Comparison of ENCODE assay signal across 23 cellular contexts in genomic region chr2:116491292-116491691, GRCh38.
DNase-seq lines count a peak whose midpoint lies in the region; ATAC-seq and TF ChIP-seq lines count a peak whose summit lies in the region.
"Had no signal": no experiment of that assay in that cellular context is flagged by ENCODE, and none has a peak within 500 bp of the region (broad histone marks: within the 10 kb centered on the region; RNA-seq: fewer than 3 reads in every experiment).

No MANE protein-coding gene starts in this region.

- H3K4me2 ChIP-seq in mammary epithelial cell (ENCODE audit: insufficient read depth, low read depth, low read length): no peak overlapping the region
- H3K4me2 ChIP-seq in hepatocyte: no peak overlapping the region
- H3K4me2 ChIP-seq: SK-N-SH had no signal

- no peaks in the 10 kb centered on the region for H3K27me3 ChIP-seq in mammary epithelial cell (ENCODE audit: insufficient read depth, low read length)
- no peaks in the 10 kb centered on the region for H3K27me3 ChIP-seq in hepatocyte
- H3K27me3 ChIP-seq: BE2C had no signal

- BruUV-seq in MCF 10A (replicated peaks; lab: Mats Ljungman, UMichigan): no TSS peak
- BruUV-seq in mammary epithelial cell (replicated peaks; lab: Mats Ljungman, UMichigan): no TSS peak

- in situ Hi-C loops in mammary epithelial cell (cut with MboI; ENCODE audit: low sequenced_read_pairs in 2 of 2): no loop called here
- in situ Hi-C loops in KBM-7 (cut with MboI; ENCODE audit: low pct_unique_long_range_greater_than_20kb, low sequenced_read_pairs): no loop called here

- H3K27ac Mint-ChIP-seq in MCF 10A (ENCODE audit: low read depth, unreplicated experiment): no peak overlapping the region
- H3K27ac Mint-ChIP-seq: CD14-positive monocyte; CD8-positive, alpha-beta memory T cell had no signal

- H3K4me3 ChIP-seq in mammary epithelial cell (replicated peaks in 1 of 3; ENCODE audit: insufficient read depth in 1 of 3, low read depth in 2 of 3, low read length in 3 of 3): no peak overlapping the region
- no peak overlapping the region for H3K4me3 ChIP-seq in hepatocyte

- DNase-seq in MCF 10A (ENCODE audit: unreplicated experiment) (peak; percentile 69), mammary epithelial cell (no peak), astrocyte of the hippocampus (ENCODE audit: low read depth, low spot score) (peak; percentile 41), hepatocyte (ENCODE audit: low spot score) (peak; percentile 32), KBM-7 (no peak), NCI-H446 (lab: John Stamatoyannopoulos, UW) (no peak)
- DNase-seq: ACHN; BE2C; Calu3; CD8-positive, alpha-beta memory T cell; DMS79 treated with DMSO at 0.1 percent for 48 hours; H7; NCI-H1092; NCI-H1417 treated with DMSO at 0.1 percent for 48 hours; NCI-H187 treated with DMSO at 0.1 percent for 48 hours; NCI-H2107; NCI-H524 treated with DMSO at 0.1 percent for 48 hours; NCI-H774; SK-N-SH had no signal

- H3K27me3 Mint-ChIP-seq in MCF 10A (ENCODE audit: insufficient read depth, unreplicated experiment): no peaks in the 10 kb centered on the region
- H3K27me3 Mint-ChIP-seq: CD8-positive, alpha-beta memory T cell had no signal

- CTCF ChIA-PET in MCF 10A (lab: Yijun Ruan, JAX) (interaction anchor here (0.6 to 0.7 kb wide), 2 partner anchors 1029 to 1104 kb away, joined by 3 read pairs; no protein-coding TSS in a partner anchor), mammary epithelial cell (lab: Charles Lee; ENCODE audit: low non-redundant PET) (no interaction called here)

- WGBS in mammary epithelial cell (ENCODE audit: low coverage, missing lambda C conversion rate): 48% methylated on average over 10 of the region's 11 CpGs
- WGBS in hepatocyte (ENCODE audit: low lambda C conversion rate, missing lambda C conversion rate): 65% methylated on average over 11 of the region's 11 CpGs

- H2AFZ ChIP-seq in mammary epithelial cell (ENCODE audit: low read depth, low read length) (no peak overlapping the region), hepatocyte (no peak overlapping the region)

- POLR2A ChIA-PET in MCF 10A (lab: Yijun Ruan, JAX): interaction anchor here (0.7 to 0.8 kb wide), 2 partner anchors 342 to 481 kb away, joined by 4 read pairs; no protein-coding TSS in a partner anchor

- H3K9me3 ChIP-seq in mammary epithelial cell (replicated peaks; ENCODE audit: insufficient read depth, low read length) (peaks cover 13% of the 10 kb centered on the region), hepatocyte (ENCODE audit: low read depth) (no peaks in the 10 kb centered on the region)
- H3K9me3 ChIP-seq: BE2C, SK-N-SH had no signal

- no peaks in the 10 kb centered on the region for H3K36me3 Mint-ChIP-seq in MCF 10A (ENCODE audit: insufficient read depth, unreplicated experiment)
- H3K36me3 Mint-ChIP-seq: CD14-positive monocyte; CD8-positive, alpha-beta memory T cell had no signal

- no peak overlapping the region for H3K9ac ChIP-seq in mammary epithelial cell (ENCODE audit: insufficient read depth, low read length)
- H3K9ac ChIP-seq: SK-N-SH had no signal

- ATAC-seq in GM21619 (IDR thresholded peaks at IDR 0.05; ENCODE audit: unreplicated experiment) (no peak), HG02981 (IDR thresholded peaks at IDR 0.05; ENCODE audit: unreplicated experiment) (no peak)

- dilution Hi-C loops in mammary epithelial cell (cut with HindIII; ENCODE audit: low sequenced_read_pairs): no loop called here

- H3K9me3 Mint-ChIP-seq in MCF 10A (ENCODE audit: unreplicated experiment): peaks cover 22% of the 10 kb centered on the region

- H3K36me3 ChIP-seq in mammary epithelial cell (ENCODE audit: insufficient read depth, low read length) (no peaks in the 10 kb centered on the region), hepatocyte (replicated peaks; ENCODE audit: insufficient read depth, low read depth) (no peaks in the 10 kb centered on the region)
- H3K36me3 ChIP-seq: BE2C had no signal

- H3K79me2 ChIP-seq in mammary epithelial cell (ENCODE audit: insufficient read depth, low read length): no peaks in the 10 kb centered on the region
- no peaks in the 10 kb centered on the region for H3K79me2 ChIP-seq in hepatocyte

- H4K20me1 ChIP-seq in mammary epithelial cell (ENCODE audit: insufficient read depth, low read length) (no peaks in the 10 kb centered on the region), hepatocyte (ENCODE audit: insufficient read depth, poor library complexity, severe bottlenecking) (no peaks in the 10 kb centered on the region)

- H3K9me2 ChIP-seq in hepatocyte (replicated peaks; ENCODE audit: insufficient read depth): no peaks in the 10 kb centered on the region
- H3K9me2 ChIP-seq: SK-N-SH had no signal

- no peak overlapping the region for H3K27ac ChIP-seq in mammary epithelial cell (ENCODE audit: insufficient read depth, low read depth, low read length)
- H3K27ac ChIP-seq in hepatocyte: no peak overlapping the region
- H3K27ac ChIP-seq: 22Rv1 had no signal

- H3K4me3 Mint-ChIP-seq in MCF 10A (ENCODE audit: unreplicated experiment): no peak overlapping the region
- H3K4me3 Mint-ChIP-seq: CD14-positive monocyte; CD8-positive, alpha-beta memory T cell had no signal

- H3K4me1 Mint-ChIP-seq in MCF 10A (ENCODE audit: insufficient read depth, unreplicated experiment): peaks cover 1% of the 10 kb centered on the region
- H3K4me1 Mint-ChIP-seq: CD14-positive monocyte; CD8-positive, alpha-beta memory T cell had no signal

- H3K4me1 ChIP-seq in mammary epithelial cell (ENCODE audit: insufficient read depth, low read length): no peaks in the 10 kb centered on the region
- H3K4me1 ChIP-seq in hepatocyte (ENCODE audit: insufficient read depth): no peaks in the 10 kb centered on the region
- H3K4me1 ChIP-seq: BE2C had no signal

- intact Hi-C loops in MCF 10A (cut with micrococcal nuclease): no loop called here
- intact Hi-C loops in mammary epithelial cell (cut with micrococcal nuclease): no loop called here

- TF ChIP-seq CTCF in MCF 10A (IDR thresholded peaks at IDR 0.05; ENCODE audit: unreplicated experiment) (no peak), mammary epithelial cell (conservative IDR thresholded peaks at IDR 0.05 in 1 of 2, IDR thresholded peaks at IDR 0.05 in 1 of 2; ENCODE audit: extremely low read depth in 1 of 2, insufficient read depth in 1 of 2, low read depth in 1 of 2, low read length in 2 of 2) (no peak), hepatocyte (IDR thresholded peaks at IDR 0.05; ENCODE audit: poor library complexity) (no peak)

Comparison
In these comparisons a context has a peak if more than half of its experiments do, and no peak if none do; other contexts are left out.
1. DNase-seq: peak in MCF 10A (single experiment), astrocyte of the hippocampus (single experiment) and hepatocyte (single experiment); none in mammary epithelial cell (single experiment), KBM-7 (single experiment) and NCI-H446 (0 of 2).